ENCODE assay signal across 1 cellular context in the genomic region with DNA sequence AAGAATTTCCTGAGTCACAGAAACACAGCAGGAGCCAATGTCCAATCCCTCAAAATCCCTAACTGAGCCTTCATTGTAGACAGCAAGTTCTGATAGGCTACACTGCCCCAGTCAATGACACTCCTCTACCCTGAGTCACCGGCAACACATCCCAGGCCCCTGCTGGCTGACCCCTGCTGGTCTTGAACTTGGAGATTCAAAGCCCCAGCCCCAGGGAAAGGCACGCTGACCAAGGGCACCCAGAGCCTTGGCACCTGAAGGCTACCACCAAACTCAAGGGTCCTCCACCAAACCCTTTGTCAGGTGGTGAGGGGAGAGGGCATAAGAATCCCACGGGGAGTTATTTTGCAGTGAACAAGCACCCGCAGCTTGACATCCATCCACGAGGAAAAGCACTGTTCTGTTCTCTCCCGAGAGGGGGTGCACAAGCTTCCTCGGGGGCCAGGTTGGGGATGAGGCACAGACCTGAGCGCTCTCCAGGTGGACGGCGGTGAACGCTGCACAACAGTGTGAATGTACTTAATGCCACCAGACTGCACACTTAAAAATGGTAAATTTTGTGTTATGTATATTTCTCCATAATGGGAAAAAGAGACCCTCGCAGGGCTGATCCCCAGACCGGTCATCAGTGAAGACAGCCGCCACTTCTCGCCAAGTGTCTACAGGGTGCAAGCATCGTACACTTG.
TF ChIP-seq lines count a peak whose summit lies in the region.

No MANE protein-coding gene starts in this region.

TF ChIP-seq in WTC11, 78 proteins besides CTCF, POLR2A, EP300 and RAD21 (continued from another document):
- TF ChIP-seq PREB (CRISPR knock-in tag; IDR thresholded peaks at IDR 0.05; ENCODE audit: borderline replicate concordance): no peak
- TF ChIP-seq ELF4 (CRISPR knock-in tag; IDR thresholded peaks at IDR 0.05; ENCODE audit: low read depth): no peak
- no peak for TF ChIP-seq SOX15 (CRISPR knock-in tag; IDR thresholded peaks at IDR 0.05)
